ENCODE assay signal across 28 cellular contexts in genomic region chr6:155648301-155648700, GRCh38.
"Had no signal": no experiment of that assay in that cellular context is flagged by ENCODE, and none has a peak within 500 bp of the region (broad histone marks: within the 10 kb centered on the region; RNA-seq: fewer than 3 reads in every experiment).

No MANE protein-coding gene starts in this region.

- H3K27me3 Mint-ChIP-seq: naive B cell; progenitor cell of endocrine pancreas; stimulated activated memory B cell treated with anti-CD40 and anti-IgM and Interleukin-4, amounts not matched to agents 10 μg/mL and 1 μg/mL and 100 μg/mL, for 72 hours; stimulated activated naive CD8-positive, alpha-beta T cell treated with anti-CD3 and anti-CD28 coated beads, Interleukin-15, amount 100 ng/mL, for 72 hours; type B pancreatic cell had no signal

- H2AFZ ChIP-seq: hepatocyte had no signal

- H3K4me3 ChIP-seq: hepatocyte, left lung, lung, neural progenitor cell, ovary, right atrium auricular region, right lobe of liver, smooth muscle cell, tibial nerve, uterus had no signal

- H3K36me3 Mint-ChIP-seq: mesothelial cell of epicardium; naive B cell; natural killer cell; neural progenitor cell; stimulated activated memory B cell treated with anti-CD40 and anti-IgM and Interleukin-4, amounts not matched to agents 10 μg/mL and 1 μg/mL and 100 μg/mL, for 72 hours; type B pancreatic cell had no signal

- H3K27me3 ChIP-seq: hepatocyte, left lung, neural progenitor cell, neutrophil, ovary, right atrium auricular region, right lobe of liver, tibial nerve, uterus had no signal

- H3K27ac ChIP-seq: left lung, neural progenitor cell, neutrophil, ovary, right atrium auricular region, right lobe of liver, tibial nerve, uterus had no signal

- H3K36me3 ChIP-seq: left lung, neural progenitor cell, neutrophil, ovary, right atrium auricular region, right lobe of liver, tibial nerve, uterus had no signal

- H3K79me2 ChIP-seq: hepatocyte had no signal

- H3K4me1 Mint-ChIP-seq: natural killer cell, neural progenitor cell had no signal

- DNase-seq: islet precursor cell; left lung; mesendoderm; naive B cell; natural killer cell; nephron progenitor cell; occipital lobe; ovary; right lobe of liver; stimulated activated CD4-positive, alpha-beta T cell treated with anti-CD3 and anti-CD28 coated beads, Interleukin-1b, Interleukin-23, amount 100 ng/mL, for 48 hours; stimulated activated CD4-positive, alpha-beta T cell treated with anti-CD3 and anti-CD28 coated beads, Interleukin-2, amount 100 ng/mL, for 48 hours; stimulated activated CD4-positive, alpha-beta T cell treated with anti-CD3 and anti-CD28 coated beads, Interleukin-4, amount 100 ng/mL, for 4 hours; stimulated activated CD8-positive, alpha-beta memory T cell treated with anti-CD3 and anti-CD28 coated beads, Interleukin-4, amount 100 ng/mL, for 48 hours; stimulated activated naive CD4-positive, alpha-beta T cell treated with Interleukin-2 at 50 U/mL for 16 hours; stimulated activated naive CD8-positive, alpha-beta T cell treated with anti-CD3 and anti-CD28 coated beads, Interleukin-15, amount 100 ng/mL, for 72 hours; substantia nigra; uterus had no signal

- H3K9me3 ChIP-seq: neutrophil, ovary, right atrium auricular region, right lobe of liver, tibial nerve, uterus had no signal

- H3K4me3 Mint-ChIP-seq: mesothelial cell of epicardium; naive B cell; natural killer cell; nephron progenitor cell; neural progenitor cell; stimulated activated memory B cell treated with anti-CD40 and anti-IgM and Interleukin-4, amounts not matched to agents 10 μg/mL and 1 μg/mL and 100 μg/mL, for 72 hours; stimulated activated naive CD8-positive, alpha-beta T cell treated with anti-CD3 and anti-CD28 coated beads, Interleukin-15, amount 100 ng/mL, for 72 hours; type B pancreatic cell had no signal

- ATAC-seq: left lung; natural killer cell; stimulated activated memory B cell treated with anti-CD40 and anti-IgM and Interleukin-4, amounts not matched to agents 10 μg/mL and 1 μg/mL and 100 μg/mL, for 72 hours; stimulated activated naive CD8-positive, alpha-beta T cell treated with anti-CD3 and anti-CD28 coated beads, Interleukin-15, amount 100 ng/mL, for 72 hours had no signal

- H3K9ac ChIP-seq: neural progenitor cell had no signal

- H3K9me3 Mint-ChIP-seq: mesothelial cell of epicardium; naive B cell; neural progenitor cell; stimulated activated memory B cell treated with anti-CD40 and anti-IgM and Interleukin-4, amounts not matched to agents 10 μg/mL and 1 μg/mL and 100 μg/mL, for 72 hours; stimulated activated naive CD8-positive, alpha-beta T cell treated with anti-CD3 and anti-CD28 coated beads, Interleukin-15, amount 100 ng/mL, for 72 hours; type B pancreatic cell had no signal

- H3K4me1 ChIP-seq: left lung, neural progenitor cell, right lobe of liver, uterus had no signal

- H3K27ac Mint-ChIP-seq: mesothelial cell of epicardium; naive B cell; natural killer cell; nephron progenitor cell; neural progenitor cell; progenitor cell of endocrine pancreas; stimulated activated memory B cell treated with anti-CD40 and anti-IgM and Interleukin-4, amounts not matched to agents 10 μg/mL and 1 μg/mL and 100 μg/mL, for 72 hours; type B pancreatic cell had no signal

- H3K4me2 ChIP-seq: hepatocyte, neural progenitor cell, smooth muscle cell had no signal
